Comparison of ENCODE assay signal across 8 cellular contexts in genomic region chr13:50080856-50081105, GRCh38.
DNase-seq lines count a peak whose midpoint lies in the region; ATAC-seq and TF ChIP-seq lines count a peak whose summit lies in the region.

No MANE protein-coding gene starts in this region.

- H3K36me3 ChIP-seq in MM.1S (replicated peaks; ENCODE audit: insufficient read depth, low read length) = no peaks in the 10 kb centered on the region; the same call in 1 of the 2 replicates

- POLR2A ChIA-PET in naive thymus-derived CD8-positive, alpha-beta T cell (lab: Charles Lee) = interaction anchor here (0.7 to 11.9 kb wide), 6 partner anchors 45 to 831 kb away, joined by 3 to 176 read pairs (median 6); partner anchors contain the start of gene TRIM13

- H3K9me3 Mint-ChIP-seq in dendritic cell treated with granulocyte-macrophage colony-stimulating factor and Interleukin-4, amounts not matched to agents 40 ng/mL and 50 ng/mL, for 4 days = no peaks in the 10 kb centered on the region
- H3K9me3 Mint-ChIP-seq in naive thymus-derived CD8-positive, alpha-beta T cell = peaks cover 0 to 7% (median 0%) of the 10 kb centered on the region in 9 donors

- H3K4me1 Mint-ChIP-seq in dendritic cell treated with granulocyte-macrophage colony-stimulating factor and Interleukin-4, amounts not matched to agents 40 ng/mL and 50 ng/mL, for 4 days (ENCODE audit: low read depth) = peaks cover 57% of the 10 kb centered on the region
- peaks cover 7 to 71% (median 31%) of the 10 kb centered on the region in 4 donors for H3K4me1 Mint-ChIP-seq in naive thymus-derived CD8-positive, alpha-beta T cell

- TF ChIP-seq CTCF in GM12875 (IDR thresholded peaks at IDR 0.05; ENCODE audit: borderline replicate concordance, insufficient read depth, low read depth, low read length) = no peak
- TF ChIP-seq CTCF in MM.1S (IDR thresholded peaks at IDR 0.05; ENCODE audit: low read length) = no peak

- H4K20me1 ChIP-seq in MM.1S (ENCODE audit: insufficient read depth, low read length) = peaks cover 28% of the 10 kb centered on the region; the same call in 1 of the 2 replicates

- H3K27ac ChIP-seq in MM.1S (ENCODE audit: low read length) = peak overlapping the region; percentile 89; the same call in 1 of the 2 replicates

- H3K79me2 ChIP-seq in MM.1S (ENCODE audit: low read length) = peaks cover 85% of the 10 kb centered on the region

- peak overlapping the region; percentile 98 for H3K4me3 Mint-ChIP-seq in dendritic cell treated with granulocyte-macrophage colony-stimulating factor and Interleukin-4, amounts not matched to agents 40 ng/mL and 50 ng/mL, for 4 days
- peak overlapping the region; percentile 90 to 99 (median 96) for H3K4me3 Mint-ChIP-seq in naive thymus-derived CD8-positive, alpha-beta T cell

- 0 out of 2 replicates have a peak, but pooled peaks cover 5% of the 10 kb centered on the region for H3K4me1 ChIP-seq in MM.1S (ENCODE audit: low read length)

- peaks cover 11% of the 10 kb centered on the region for H3K36me3 Mint-ChIP-seq in dendritic cell treated with granulocyte-macrophage colony-stimulating factor and Interleukin-4, amounts not matched to agents 40 ng/mL and 50 ng/mL, for 4 days (ENCODE audit: low read depth)
- peaks cover 0 to 5% (median 0%) of the 10 kb centered on the region in 3 donors for H3K36me3 Mint-ChIP-seq in naive thymus-derived CD8-positive, alpha-beta T cell

- H3K27me3 Mint-ChIP-seq in dendritic cell treated with granulocyte-macrophage colony-stimulating factor and Interleukin-4, amounts not matched to agents 40 ng/mL and 50 ng/mL, for 4 days = no peaks in the 10 kb centered on the region
- peaks cover 6 to 31% (median 10%) of the 10 kb centered on the region in 5 donors for H3K27me3 Mint-ChIP-seq in naive thymus-derived CD8-positive, alpha-beta T cell

- ATAC-seq in naive thymus-derived CD8-positive, alpha-beta T cell = peak in 1 of 2 donors; percentile 2
- ATAC-seq in HG03039 (IDR thresholded peaks at IDR 0.05; ENCODE audit: unreplicated experiment) = no peak

- no peaks in the 10 kb centered on the region for H3K9me3 ChIP-seq in MM.1S (replicated peaks; ENCODE audit: insufficient read depth, low read length)

- DNase-seq in MM.1S (peak; percentile 15), islet precursor cell (no peak), NCI-H1694 (lab: John Stamatoyannopoulos, UW) (no peak)
- DNase-seq in naive thymus-derived CD8-positive, alpha-beta T cell = peak in 4 of 10 donors; percentile 29 to 65 (median 55)
- DNase-seq in activated effector memory CD4-positive, alpha-beta T cell treated with Interleukin-2 at 50 U/mL for 16 hours = no peak

- intact Hi-C loops in dendritic cell treated with granulocyte-macrophage colony-stimulating factor and Interleukin-4, amounts not matched to agents 40 ng/mL and 50 ng/mL, for 4 days (cut with micrococcal nuclease) = loop anchor here (2.0 to 10.0 kb wide), 2 partner anchors 84 to 834 kb away; partner anchors contain the start of gene TRIM13

- H3K9ac ChIP-seq in MM.1S (ENCODE audit: low read length) = peak overlapping the region; percentile 97

- peaks cover 22% of the 10 kb centered on the region for H3F3A ChIP-seq in MM.1S (ENCODE audit: insufficient read depth, low read length)

- peak overlapping the region; percentile 59; the same call in 1 of the 2 replicates for H3K4me2 ChIP-seq in MM.1S (ENCODE audit: low read depth, low read length)

- H3K27ac Mint-ChIP-seq in dendritic cell treated with granulocyte-macrophage colony-stimulating factor and Interleukin-4, amounts not matched to agents 40 ng/mL and 50 ng/mL, for 4 days = peak overlapping the region; percentile 91
- H3K27ac Mint-ChIP-seq in naive thymus-derived CD8-positive, alpha-beta T cell = peak overlapping the region; percentile 48 to 96 (median 87)

- H3K9me2 ChIP-seq in MM.1S (replicated peaks; ENCODE audit: insufficient read depth, low read length) = no peaks in the 10 kb centered on the region

- no peak overlapping the region for H2AFZ ChIP-seq in MM.1S (ENCODE audit: low read length)

- no peaks in the 10 kb centered on the region for H3K27me3 ChIP-seq in MM.1S (replicated peaks; ENCODE audit: insufficient read depth, low read length)

- peak overlapping the region; percentile 72 for H3K4me3 ChIP-seq in GM12875 (ENCODE audit: low read depth, low read length)
- peak overlapping the region; percentile 82 for H3K4me3 ChIP-seq in MM.1S (ENCODE audit: low read length)
